Comparison of ENCODE assay signal across 8 cellular contexts in the genomic region with DNA sequence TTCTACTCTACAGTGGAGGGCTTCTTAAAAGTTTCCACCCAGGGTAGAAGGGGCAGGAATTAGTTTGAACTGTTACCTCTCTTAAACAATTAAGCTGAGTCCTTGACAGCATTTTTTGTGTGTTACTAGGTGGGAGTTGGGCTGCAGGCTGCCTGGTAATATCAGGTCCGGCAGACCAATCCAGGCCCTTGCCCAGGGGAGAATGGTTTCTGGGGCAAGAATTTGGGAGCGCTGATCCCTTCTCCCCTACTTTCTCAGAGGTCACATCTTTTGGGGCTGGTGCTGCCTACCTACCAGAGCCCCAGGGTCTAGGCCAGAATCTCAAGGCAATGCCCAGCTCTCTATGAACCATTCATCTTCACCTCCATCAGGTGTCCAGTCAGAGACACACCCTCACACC. TPM values are rescaled to one million over a fixed set of nuclear protein-coding genes. Genes with fewer than 3 reads are reported as not detected.
DNase-seq lines count a peak whose midpoint lies in the region; TF ChIP-seq lines count a peak whose summit lies in the region.

No MANE protein-coding gene starts in this region.

- peaks cover 58% of the 10 kb centered on the region for H3K79me2 ChIP-seq in hepatocyte
- H3K79me2 ChIP-seq in smooth muscle cell (ENCODE audit: low read depth): peaks cover 62% of the 10 kb centered on the region

- H3K27me3 Mint-ChIP-seq in activated CD4-positive, alpha-beta memory T cell treated with anti-CD3 and anti-CD28 coated beads, Interleukin-2, amount 10 ng/mL, durations not matched to agents 7 days and 5 days: no peaks in the 10 kb centered on the region

- H3K4me1 ChIP-seq in hepatocyte (ENCODE audit: insufficient read depth): peaks cover 14% of the 10 kb centered on the region
- peaks cover 28% of the 10 kb centered on the region for H3K4me1 ChIP-seq in smooth muscle cell (ENCODE audit: low read depth)

- no peaks in the 10 kb centered on the region for H3K36me3 ChIP-seq in hepatocyte (replicated peaks; ENCODE audit: insufficient read depth, low read depth)
- H3K36me3 ChIP-seq in smooth muscle cell (ENCODE audit: low read depth): no peaks in the 10 kb centered on the region

- TF ChIP-seq CTCF in HFF-Myc (IDR thresholded peaks at IDR 0.05; ENCODE audit: low read depth, low read length, missing control alignments) (no peak), hepatocyte (IDR thresholded peaks at IDR 0.05; ENCODE audit: poor library complexity) (no peak), smooth muscle cell (IDR thresholded peaks at IDR 0.05; ENCODE audit: borderline replicate concordance, insufficient read depth, poor library complexity, severe bottlenecking) (no peak)

- peak overlapping the region; percentile 95 for H3K27ac ChIP-seq in hepatocyte
- peak overlapping the region; percentile 93 for H3K27ac ChIP-seq in smooth muscle cell (ENCODE audit: low read depth)

- CTCF ChIA-PET in activated CD4-positive, alpha-beta memory T cell treated with anti-CD3 and anti-CD28 coated beads, Interleukin-2, amount 10 ng/mL, durations not matched to agents 7 days and 5 days (lab: Charles Lee): interaction anchor here (1.3 to 3.7 kb wide), 4 partner anchors 14 to 35 kb away, joined by 3 to 16 read pairs (median 4); a partner anchor contains a TSS

- peaks cover 8% of the 10 kb centered on the region for H3F3A ChIP-seq in smooth muscle cell (ENCODE audit: low read depth)

- peak overlapping the region; percentile 94 for H3K9ac ChIP-seq in smooth muscle cell (ENCODE audit: low read depth)

- H3K27ac Mint-ChIP-seq in activated CD4-positive, alpha-beta memory T cell treated with anti-CD3 and anti-CD28 coated beads, Interleukin-2, amount 10 ng/mL, durations not matched to agents 7 days and 5 days: peak overlapping the region; percentile 81

- H3K36me3 Mint-ChIP-seq in activated CD4-positive, alpha-beta memory T cell treated with anti-CD3 and anti-CD28 coated beads, Interleukin-2, amount 10 ng/mL, durations not matched to agents 7 days and 5 days (ENCODE audit: low read depth): peaks cover 33% of the 10 kb centered on the region

- no peak for DNase-seq in HFF-Myc (ENCODE audit: extremely low read depth, low read depth)
- no peak for DNase-seq in activated CD4-positive, alpha-beta memory T cell treated with anti-CD3 and anti-CD28 coated beads, Interleukin-2, amount 10 ng/mL, durations not matched to agents 7 days and 5 days
- no peak for DNase-seq in hepatocyte (ENCODE audit: low spot score)
- no peak for DNase-seq in smooth muscle cell (lab: John Stamatoyannopoulos, UW; ENCODE audit: unreplicated experiment)
- DNase-seq in NCI-H2171 treated with DMSO at 0.1 percent for 48 hours (lab: John Stamatoyannopoulos, UW): no peak
- DNase-seq in SW 1271 (lab: John Stamatoyannopoulos, UW): no peak
- DNase-seq in dermis blood vessel endothelial cell: no peak
- DNase-seq in stimulated activated CD4-positive, alpha-beta T cell treated with anti-CD3 and anti-CD28 coated beads, Interleukin-4, amount 100 ng/mL, for 1 hour: no peak

- 47% methylated on average over 2 of the region's 2 CpGs for WGBS in hepatocyte (ENCODE audit: low lambda C conversion rate, missing lambda C conversion rate)
- WGBS in smooth muscle cell (ENCODE audit: low lambda C conversion rate): 59% methylated on average over 2 of the region's 2 CpGs

- no peaks in the 10 kb centered on the region for H3K9me2 ChIP-seq in hepatocyte (replicated peaks; ENCODE audit: insufficient read depth)

- no peaks in the 10 kb centered on the region for H3K9me3 Mint-ChIP-seq in activated CD4-positive, alpha-beta memory T cell treated with anti-CD3 and anti-CD28 coated beads, Interleukin-2, amount 10 ng/mL, durations not matched to agents 7 days and 5 days

- POLR2A ChIA-PET in activated CD4-positive, alpha-beta memory T cell treated with anti-CD3 and anti-CD28 coated beads, Interleukin-2, amount 10 ng/mL, durations not matched to agents 7 days and 5 days (lab: Charles Lee): interaction anchor here (0.8 to 2.1 kb wide), 5 partner anchors 12 to 26 kb away, joined by 4 to 9 read pairs (median 7); no protein-coding TSS in a partner anchor

- peaks cover 46% of the 10 kb centered on the region for H3K4me1 Mint-ChIP-seq in activated CD4-positive, alpha-beta memory T cell treated with anti-CD3 and anti-CD28 coated beads, Interleukin-2, amount 10 ng/mL, durations not matched to agents 7 days and 5 days

- H3K4me2 ChIP-seq in hepatocyte: peak overlapping the region; percentile 91
- H3K4me2 ChIP-seq in smooth muscle cell: peak overlapping the region; percentile 82

- peak overlapping the region; percentile 70 for H3K4me3 ChIP-seq in HFF-Myc (replicated peaks; ENCODE audit: low read depth, low read length)
- peak overlapping the region; percentile 82 for H3K4me3 ChIP-seq in hepatocyte
- peak overlapping the region; percentile 86 for H3K4me3 ChIP-seq in smooth muscle cell

- H4K20me1 ChIP-seq in hepatocyte (ENCODE audit: insufficient read depth, poor library complexity, severe bottlenecking): peaks cover 40% of the 10 kb centered on the region
- H4K20me1 ChIP-seq in smooth muscle cell (ENCODE audit: low read depth): peaks cover 59% of the 10 kb centered on the region

- H3K27me3 ChIP-seq in hepatocyte (no peaks in the 10 kb centered on the region), smooth muscle cell (ENCODE audit: low read depth) (no peaks in the 10 kb centered on the region)

- peak overlapping the region; percentile 98 for H3K4me3 Mint-ChIP-seq in activated CD4-positive, alpha-beta memory T cell treated with anti-CD3 and anti-CD28 coated beads, Interleukin-2, amount 10 ng/mL, durations not matched to agents 7 days and 5 days

- H2AFZ ChIP-seq in hepatocyte (no peak overlapping the region), smooth muscle cell (ENCODE audit: low read depth) (no peak overlapping the region)

- H3K9me3 ChIP-seq in hepatocyte (ENCODE audit: low read depth) (no peaks in the 10 kb centered on the region), smooth muscle cell (replicated peaks; ENCODE audit: low read depth) (no peaks in the 10 kb centered on the region)

RNA-seq across cellular contexts. Expression of a gene that starts 1.6 kb away (rescaled TPM):
- total RNA-seq in activated CD4-positive, alpha-beta memory T cell treated with anti-CD3 and anti-CD28 coated beads, Interleukin-2, amount 10 ng/mL, durations not matched to agents 7 days and 5 days: 10 to 100 TPM; 32.5 to 35.8 TPM
- 9.8 and 15.6 TPM in 2 replicates for total RNA-seq in hepatocyte
- polyA plus RNA-seq in hepatocyte: 23.7 and 25.4 TPM in 2 replicates
- 22.2 and 38.1 TPM in 2 replicates for total RNA-seq in smooth muscle cell
- polyA plus RNA-seq in smooth muscle cell: 36.0 and 39.0 TPM in 2 replicates
- 14.5 and 15.3 TPM in 2 replicates for total RNA-seq in dermis blood vessel endothelial cell

RNA-seq across cellular contexts. Expression of a gene that starts 14.2 kb away (rescaled TPM):
- total RNA-seq in activated CD4-positive, alpha-beta memory T cell treated with anti-CD3 and anti-CD28 coated beads, Interleukin-2, amount 10 ng/mL, durations not matched to agents 7 days and 5 days: 10 to 100 TPM; 81.3 to 83.1 TPM
- total RNA-seq in hepatocyte (46.3 and 47.2 TPM in 2 replicates), smooth muscle cell (52.5 and 56.3 TPM in 2 replicates), dermis blood vessel endothelial cell (49.6 and 52.1 TPM in 2 replicates)
- polyA plus RNA-seq in hepatocyte (28.2 and 31.2 TPM in 2 replicates), smooth muscle cell (34.4 and 42.9 TPM in 2 replicates)

RNA-seq across cellular contexts. Expression of a gene that starts 17.8 kb away (rescaled TPM):
- total RNA-seq in activated CD4-positive, alpha-beta memory T cell treated with anti-CD3 and anti-CD28 coated beads, Interleukin-2, amount 10 ng/mL, durations not matched to agents 7 days and 5 days: 10 to 100 TPM; 57.0 to 64.3 TPM
- 29.8 and 50.4 TPM in 2 replicates for total RNA-seq in hepatocyte
- 46.2 and 49.5 TPM in 2 replicates for polyA plus RNA-seq in hepatocyte
- total RNA-seq in smooth muscle cell: 41.2 and 50.5 TPM in 2 replicates
- 44.4 and 46.6 TPM in 2 replicates for polyA plus RNA-seq in smooth muscle cell
- 29.6 and 38.9 TPM in 2 replicates for total RNA-seq in dermis blood vessel endothelial cell
